In genomic region chr1:232486454-232487202, GRCh38 we compare ENCODE assay signal across 13 cellular contexts.
DNase-seq lines count a peak whose midpoint lies in the region; ATAC-seq and TF ChIP-seq lines count a peak whose summit lies in the region.
"Had no signal": no experiment of that assay in that cellular context is flagged by ENCODE, and none has a peak within 500 bp of the region (broad histone marks: within the 10 kb centered on the region; RNA-seq: fewer than 3 reads in every experiment).

No MANE protein-coding gene starts in this region.

- 39% methylated on average over 2 of the region's 2 CpGs for WGBS in esophagus muscularis mucosa

- TF ChIP-seq CTCF in esophagus muscularis mucosa (IDR thresholded peaks at IDR 0.05) (no peak), upper lobe of right lung (IDR thresholded peaks at IDR 0.05) (no peak)

- H3K36me3 ChIP-seq in esophagus muscularis mucosa (peaks cover 6 to 48% (median 34%) of the 10 kb centered on the region in 4 donors), upper lobe of right lung (peaks cover 34% of the 10 kb centered on the region)

- peak overlapping the region; percentile 13 to 35 (median 24) for H3K27ac ChIP-seq in esophagus muscularis mucosa (replicated peaks in 1 of 4)
- no peak overlapping the region for H3K27ac ChIP-seq in upper lobe of right lung

- no peaks in the 10 kb centered on the region for H3K9me3 ChIP-seq in esophagus muscularis mucosa
- H3K9me3 ChIP-seq in upper lobe of right lung, result no peaks in the 10 kb centered on the region

- no peak for TF ChIP-seq EP300 in esophagus muscularis mucosa (IDR thresholded peaks at IDR 0.05)

- intact Hi-C loops in Right ventricle myocardium inferior (cut with DNase I) (loop anchor here (5.0 to 10.0 kb wide), 2 partner anchors 66 to 138 kb away; no protein-coding TSS in a partner anchor), cardiac septum (cut with DNase I) (loop anchor here (5.0 kb wide), 1 partner anchor 141 kb away; no protein-coding TSS in a partner anchor), esophagus muscularis mucosa (cut with DNase I) (no loop called here), upper lobe of right lung (cut with DNase I) (no loop called here)

- H3K4me3 ChIP-seq in esophagus muscularis mucosa (no peak overlapping the region), upper lobe of right lung (no peak overlapping the region)

- no peaks in the 10 kb centered on the region for H3K27me3 ChIP-seq in esophagus muscularis mucosa
- H3K27me3 ChIP-seq in upper lobe of right lung, result no peaks in the 10 kb centered on the region

- peaks cover 17 to 31% (median 26%) of the 10 kb centered on the region in 4 donors for H3K4me1 ChIP-seq in esophagus muscularis mucosa
- H3K4me1 ChIP-seq in upper lobe of right lung, result no peaks in the 10 kb centered on the region

- ATAC-seq in Right ventricle myocardium inferior, result peak; percentile 85
- peak; percentile 36 for ATAC-seq in upper lobe of right lung
- ATAC-seq: SK-N-SH treated with all-trans-retinoic acid at 6 μM for 48 hours; stimulated activated naive B cell treated with anti-CD40 and anti-IgM and Interleukin-4, amounts not matched to agents 10 μg/mL and 1 μg/mL and 100 μg/mL, for 72 hours had no signal

- TF ChIP-seq POLR2A in esophagus muscularis mucosa (IDR thresholded peaks at IDR 0.05; ENCODE audit: low read depth), result no peak

- DNase-seq in Right ventricle myocardium inferior (ENCODE audit: missing footprints) (no peak), cardiac septum (ENCODE audit: low spot score) (no peak), esophagus muscularis mucosa (ENCODE audit: extremely low spot score) (no peak), kidney glomerular epithelial cell (lab: John Stamatoyannopoulos, UW) (peak; percentile 4), upper lobe of right lung (no peak), activated T-cell treated with anti-CD3 and anti-CD28 coated beads for 4 hours (no peak), NCI-H146 (lab: John Stamatoyannopoulos, UW) (no peak)
- no peak for DNase-seq in NK-92 treated with Interleukin-12 subunit alpha and Interleukin-12 subunit beta, amount 100 ng/mL, for 24 hours (lab: John Stamatoyannopoulos, UW)
- DNase-seq: activated CD4-positive, alpha-beta memory T cell treated with anti-CD3 and anti-CD28 coated beads, Interleukin-2, amount 10 ng/mL, durations not matched to agents 7 days and 5 days; aorta; effector CD4-positive, alpha-beta T cell; stimulated activated naive B cell treated with anti-CD40 and anti-IgM and Interleukin-4, amounts not matched to agents 10 μg/mL and 1 μg/mL and 100 μg/mL, for 72 hours had no signal

Comparison
In these comparisons a context has a peak if more than half of its experiments do, and no peak if none do; other contexts are left out.
1. intact Hi-C loops: an anchor here in Right ventricle myocardium inferior (5.0 to 10.0 kb wide) and cardiac septum (5.0 kb wide); none called in esophagus muscularis mucosa and upper lobe of right lung.